ENCODE assay signal across 1 cellular context in genomic region chr11:59668188-59668949, GRCh38.
TF ChIP-seq lines count a peak whose summit lies in the region.

No MANE protein-coding gene starts in this region.

TF ChIP-seq in K562, 482 proteins besides CTCF, POLR2A, EP300 and RAD21 (continued from another document):
- TF ChIP-seq, protein P1, sequence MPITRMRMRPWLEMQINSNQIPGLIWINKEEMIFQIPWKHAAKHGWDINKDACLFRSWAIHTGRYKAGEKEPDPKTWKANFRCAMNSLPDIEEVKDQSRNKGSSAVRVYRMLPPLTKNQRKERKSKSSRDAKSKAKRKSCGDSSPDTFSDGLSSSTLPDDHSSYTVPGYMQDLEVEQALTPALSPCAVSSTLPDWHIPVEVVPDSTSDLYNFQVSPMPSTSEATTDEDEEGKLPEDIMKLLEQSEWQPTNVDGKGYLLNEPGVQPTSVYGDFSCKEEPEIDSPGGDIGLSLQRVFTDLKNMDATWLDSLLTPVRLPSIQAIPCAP (CRISPR knock-in tag; IDR thresholded peaks at IDR 0.05; ENCODE audit: borderline replicate concordance), result no peak
- TF ChIP-seq NFE2 (IDR thresholded peaks at IDR 0.05; ENCODE audit: low read depth), result no peak
